In the genomic region with DNA sequence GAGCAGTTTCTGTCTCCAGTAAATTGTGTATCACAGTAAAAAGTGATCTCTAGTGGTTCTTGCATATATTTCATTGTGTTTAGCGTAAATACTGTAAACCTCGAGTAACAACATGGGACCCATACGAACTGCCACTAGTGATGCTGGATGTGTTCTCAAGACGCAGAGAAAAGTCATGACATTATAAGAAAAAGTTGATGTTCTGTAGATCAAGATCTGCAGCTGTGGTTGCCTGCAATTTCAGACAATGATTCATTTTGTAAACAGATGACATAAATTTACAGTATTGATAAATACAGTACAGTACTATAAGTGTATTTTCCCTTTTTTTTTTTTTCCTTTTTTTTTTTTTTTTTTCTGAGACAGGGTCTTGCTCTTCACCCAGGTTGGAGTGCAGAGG, we compare ENCODE assay signal across 20 cellular contexts.
"Had no signal": no experiment of that assay in that cellular context is flagged by ENCODE, and none has a peak within 500 bp of the region (broad histone marks: within the 10 kb centered on the region; RNA-seq: fewer than 3 reads in every experiment).

No MANE protein-coding gene starts in this region.

- H3K4me1 ChIP-seq: heart right ventricle, stomach, suprapubic skin had no signal

- ATAC-seq: activated T-cell treated with anti-CD3 and anti-CD28 coated beads, Interleukin-2, amount 50 U/mL, for 4 hours; esophagus mucosa; heart right ventricle; naive thymus-derived CD4-positive, alpha-beta T cell; sciatic nerve; stimulated activated memory B cell treated with anti-CD40 and anti-IgM and Interleukin-4, amounts not matched to agents 10 μg/mL and 1 μg/mL and 100 μg/mL, for 72 hours had no signal

- H3K9me3 Mint-ChIP-seq: activated naive CD8-positive, alpha-beta T cell treated with anti-CD3 and anti-CD28 coated beads, Interleukin-2, amount 10 ng/mL, durations not matched to agents 7 days and 5 days; activated T-cell treated with anti-CD3 and anti-CD28 coated beads, Interleukin-2, amount 50 U/mL, for 4 hours; stimulated activated memory B cell treated with anti-CD40 and anti-IgM and Interleukin-4, amounts not matched to agents 10 μg/mL and 1 μg/mL and 100 μg/mL, for 72 hours had no signal

- H3K27me3 Mint-ChIP-seq: activated naive CD8-positive, alpha-beta T cell treated with anti-CD3 and anti-CD28 coated beads, Interleukin-2, amount 10 ng/mL, durations not matched to agents 7 days and 5 days; naive thymus-derived CD4-positive, alpha-beta T cell; stimulated activated memory B cell treated with anti-CD40 and anti-IgM and Interleukin-4, amounts not matched to agents 10 μg/mL and 1 μg/mL and 100 μg/mL, for 72 hours had no signal

- H3K27me3 ChIP-seq: heart right ventricle, stomach, suprapubic skin, tibial nerve had no signal

- DNase-seq: activated CD4-positive, alpha-beta T cell treated with anti-CD3 and anti-CD28 coated beads for 1 hour; activated naive CD4-positive, alpha-beta T cell treated with Interleukin-2 at 50 U/mL for 16 hours; activated naive CD8-positive, alpha-beta T cell treated with anti-CD3 and anti-CD28 coated beads, Interleukin-2, amount 10 ng/mL, durations not matched to agents 7 days and 5 days; activated T-cell treated with anti-CD3 and anti-CD28 coated beads, Interleukin-2, amount 50 U/mL, for 4 hours; amniotic stem cell; dermis blood vessel endothelial cell; effector CD8-positive, alpha-beta T cell; heart right ventricle; left colon; naive thymus-derived CD4-positive, alpha-beta T cell; small intestine; stimulated activated CD4-positive, alpha-beta T cell treated with anti-CD3 and anti-CD28 coated beads, Interleukin-15, amount 100 ng/mL, for 24 hours; stomach; T-helper 1 cell; WERI-Rb-1 had no signal

- H3K36me3 Mint-ChIP-seq: activated naive CD8-positive, alpha-beta T cell treated with anti-CD3 and anti-CD28 coated beads, Interleukin-2, amount 10 ng/mL, durations not matched to agents 7 days and 5 days had no signal

- H3K36me3 ChIP-seq: WERI-Rb-1 had no signal

- H3K27ac Mint-ChIP-seq: activated naive CD8-positive, alpha-beta T cell treated with anti-CD3 and anti-CD28 coated beads, Interleukin-2, amount 10 ng/mL, durations not matched to agents 7 days and 5 days; naive thymus-derived CD4-positive, alpha-beta T cell; stimulated activated memory B cell treated with anti-CD40 and anti-IgM and Interleukin-4, amounts not matched to agents 10 μg/mL and 1 μg/mL and 100 μg/mL, for 72 hours had no signal

- H3K4me3 ChIP-seq: heart right ventricle, stomach, suprapubic skin, tibial nerve had no signal

- H3K4me1 Mint-ChIP-seq: activated naive CD8-positive, alpha-beta T cell treated with anti-CD3 and anti-CD28 coated beads, Interleukin-2, amount 10 ng/mL, durations not matched to agents 7 days and 5 days; naive thymus-derived CD4-positive, alpha-beta T cell; stimulated activated memory B cell treated with anti-CD40 and anti-IgM and Interleukin-4, amounts not matched to agents 10 μg/mL and 1 μg/mL and 100 μg/mL, for 72 hours had no signal

- H3K27ac ChIP-seq: heart right ventricle, stomach, suprapubic skin, tibial nerve, WERI-Rb-1 had no signal

- H3K4me3 Mint-ChIP-seq: activated naive CD8-positive, alpha-beta T cell treated with anti-CD3 and anti-CD28 coated beads, Interleukin-2, amount 10 ng/mL, durations not matched to agents 7 days and 5 days; activated T-cell treated with anti-CD3 and anti-CD28 coated beads, Interleukin-2, amount 50 U/mL, for 4 hours; naive thymus-derived CD4-positive, alpha-beta T cell; stimulated activated memory B cell treated with anti-CD40 and anti-IgM and Interleukin-4, amounts not matched to agents 10 μg/mL and 1 μg/mL and 100 μg/mL, for 72 hours had no signal

- H3K9me3 ChIP-seq: suprapubic skin, tibial nerve had no signal
